ENCODE assay signal across 8 cellular contexts in the genomic region with DNA sequence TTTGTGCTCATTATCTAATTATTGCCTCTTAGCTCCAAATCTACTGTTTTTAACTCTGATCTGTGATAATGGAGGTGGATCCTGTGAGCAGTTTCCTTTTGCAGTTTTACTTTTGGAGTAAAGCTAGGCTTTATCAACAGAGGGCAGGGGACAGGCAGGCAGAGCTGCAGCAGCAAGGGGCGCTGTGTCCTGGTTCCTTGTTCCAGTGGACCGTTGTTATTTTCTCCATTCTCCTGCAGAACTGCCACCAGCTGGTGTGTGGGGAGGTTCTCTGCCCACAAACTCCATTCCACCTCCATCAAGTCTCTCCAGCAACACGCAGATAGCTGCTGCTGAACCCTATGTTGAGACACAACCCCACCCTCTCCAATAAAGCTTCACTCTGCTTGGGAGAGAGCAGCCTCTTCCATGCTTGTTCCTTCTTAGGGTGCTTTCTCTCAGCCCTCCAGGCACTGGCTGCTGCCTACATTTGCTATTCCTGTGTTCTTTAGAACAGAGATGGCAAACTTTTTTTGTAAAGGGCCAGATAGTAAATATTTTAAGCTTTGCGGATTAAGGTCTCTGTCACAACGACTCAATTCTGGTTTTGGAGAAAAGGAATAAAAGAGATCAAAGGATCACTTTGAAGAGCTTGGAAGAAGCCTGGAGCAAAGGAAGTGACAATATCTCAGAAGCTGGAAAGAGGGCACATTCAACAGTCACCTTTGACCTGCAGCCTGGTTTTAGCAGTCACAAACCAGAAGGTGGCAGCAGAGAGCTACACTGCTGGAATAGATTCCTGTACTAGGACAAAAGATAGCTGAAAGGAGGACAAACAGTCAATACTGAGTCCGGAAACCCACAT.
A peak's percentile ranks its signal among the peaks of the same experiment; 100 is the strongest.
DNase-seq lines count a peak whose midpoint lies in the region; ATAC-seq and TF ChIP-seq lines count a peak whose summit lies in the region.

No MANE protein-coding gene starts in this region.

- H3K27ac Mint-ChIP-seq in CD14-positive monocyte: peak overlapping the region in 1 of 7 donors; percentile 53

- peak; percentile 86 for TF ChIP-seq CTCF in CD14-positive monocyte (IDR thresholded peaks at IDR 0.05)
- TF ChIP-seq CTCF in coronary artery (IDR thresholded peaks at IDR 0.05): peak; percentile 61
- peak; percentile 75 for TF ChIP-seq CTCF in lower lobe of right lung (IDR thresholded peaks at IDR 0.05)

- H3K4me1 ChIP-seq in lower lobe of right lung: no peaks in the 10 kb centered on the region

- intact Hi-C loops in CD14-positive monocyte (cut with micrococcal nuclease): no loop called here
- intact Hi-C loops in lower lobe of right lung (cut with DNase I): no loop called here

- no peaks in the 10 kb centered on the region for H3K36me3 ChIP-seq in lower lobe of right lung

- no peak overlapping the region for H3K4me3 ChIP-seq in coronary artery
- H3K4me3 ChIP-seq in lower lobe of right lung: no peak overlapping the region

- no peaks in the 10 kb centered on the region for H3K27me3 Mint-ChIP-seq in CD14-positive monocyte (ENCODE audit: low read depth in 3 of 3)

- DNase-seq in CD14-positive monocyte (ENCODE audit: low spot score) (peak; percentile 46), NCI-H146 treated with DMSO at 0.1 percent for 48 hours (lab: John Stamatoyannopoulos, UW; ENCODE audit: unreplicated experiment) (peak; percentile 86), T1000 (lab: John Stamatoyannopoulos, UW) (peak; percentile 23), coronary artery (ENCODE audit: low spot score) (no peak), lower lobe of right lung (no peak)
- DNase-seq in stimulated activated CD8-positive, alpha-beta memory T cell treated with anti-CD3 and anti-CD28 coated beads, Interleukin-4, amount 100 ng/mL, for 48 hours: peak; percentile 68

- no peaks in the 10 kb centered on the region for H3K4me1 Mint-ChIP-seq in CD14-positive monocyte

- H3K27me3 ChIP-seq in lower lobe of right lung (ENCODE audit: low read depth): no peaks in the 10 kb centered on the region

- H3K9me3 Mint-ChIP-seq in CD14-positive monocyte: peaks cover 0 to 4% (median 0%) of the 10 kb centered on the region in 7 donors

- no peak overlapping the region for H3K4me3 Mint-ChIP-seq in CD14-positive monocyte

- ATAC-seq in GM18858 (IDR thresholded peaks at IDR 0.05; ENCODE audit: unreplicated experiment) (peak; percentile 91), HG03025 (IDR thresholded peaks at IDR 0.05; ENCODE audit: low FRiP score, unreplicated experiment) (peak; percentile 97), lower lobe of right lung (peak; percentile 55 to 78)

- H3K36me3 Mint-ChIP-seq in CD14-positive monocyte: no peaks in the 10 kb centered on the region

- no peak overlapping the region for H3K27ac ChIP-seq in coronary artery
- H3K27ac ChIP-seq in lower lobe of right lung: no peak overlapping the region

- H3K9me3 ChIP-seq in lower lobe of right lung: no peaks in the 10 kb centered on the region

Comparison
In these comparisons a context has a peak if more than half of its experiments do, and no peak if none do; other contexts are left out.
1. DNase-seq: peak in CD14-positive monocyte (single experiment), NCI-H146 treated with DMSO at 0.1 percent for 48 hours (single experiment), T1000 (single experiment) and stimulated activated CD8-positive, alpha-beta memory T cell treated with anti-CD3 and anti-CD28 coated beads, Interleukin-4, amount 100 ng/mL, for 48 hours (single experiment); none in coronary artery (single experiment) and lower lobe of right lung (single experiment).
2. Peak in every context shown above with its lines, with median percentiles within 50 percentile points of each other: CTCF ChIP-seq and ATAC-seq.